In genomic region chr5:150785950-150786349, GRCh38 we compare ENCODE assay signal across 27 cellular contexts. TPM values are rescaled to one million over a fixed set of nuclear protein-coding genes. Genes with fewer than 3 reads are reported as not detected.
DNase-seq lines count a peak whose midpoint lies in the region; ATAC-seq and TF ChIP-seq lines count a peak whose summit lies in the region.
"Had no signal": no experiment of that assay in that cellular context is flagged by ENCODE, and none has a peak within 500 bp of the region (broad histone marks: within the 10 kb centered on the region; RNA-seq: fewer than 3 reads in every experiment).

No MANE protein-coding gene starts in this region.

- H2AFZ ChIP-seq in SK-N-SH (ENCODE audit: low read depth) (no peak overlapping the region), neural progenitor cell (replicated peaks) (no peak overlapping the region)

- H3K9me3 ChIP-seq in SK-N-SH (no peaks in the 10 kb centered on the region; the same call in 1 of the 2 replicates), subcutaneous abdominal adipose tissue (ENCODE audit: control insufficient read depth in 5 of 5, low read length in 5 of 5) (no peaks in the 10 kb centered on the region), neural progenitor cell (ENCODE audit: low read depth) (no peaks in the 10 kb centered on the region)
- H3K9me3 ChIP-seq: HAP-1, tibial artery had no signal

- TF ChIP-seq EP300 in SK-N-SH (IDR thresholded peaks at IDR 0.05; ENCODE audit: borderline replicate concordance in 1 of 2, low read depth in 1 of 2, low read length in 1 of 2): no peak

- H3K27me3 Mint-ChIP-seq in activated naive CD8-positive, alpha-beta T cell: no peaks in the 10 kb centered on the region
- H3K27me3 Mint-ChIP-seq in activated naive CD8-positive, alpha-beta T cell treated with anti-CD3 and anti-CD28 coated beads, Interleukin-2, amount 50 U/mL, for 24 hours: no peaks in the 10 kb centered on the region
- peaks cover 11% of the 10 kb centered on the region for H3K27me3 Mint-ChIP-seq in central memory CD8-positive, alpha-beta T cell
- H3K27me3 Mint-ChIP-seq in neural progenitor cell (ENCODE audit: insufficient read depth, low read depth): peaks cover 3% of the 10 kb centered on the region

- POLR2A ChIA-PET in SK-N-SH (lab: Yijun Ruan, JAX): no interaction called here

- H3K4me2 ChIP-seq in SK-N-SH (no peak overlapping the region), neural progenitor cell (no peak overlapping the region)

- no peak for TF ChIP-seq RAD21 in SK-N-SH (IDR thresholded peaks at IDR 0.05; ENCODE audit: low read length)

- ATAC-seq in SK-N-SH treated with all-trans-retinoic acid at 6 μM for 48 hours: no peak
- no peak for ATAC-seq in activated naive CD8-positive, alpha-beta T cell treated with anti-CD3 and anti-CD28 coated beads, Interleukin-2, amount 50 U/mL, for 24 hours
- no peak for ATAC-seq in central memory CD8-positive, alpha-beta T cell (replicated peaks; ENCODE audit: extremely low read depth, poor library complexity, severe bottlenecking)
- ATAC-seq: sciatic nerve; stimulated activated naive CD8-positive, alpha-beta T cell treated with anti-CD3 and anti-CD28 coated beads, Interleukin-15, Interleukin-2, amounts not matched to agents 100 U/mL and 50 U/mL, for 24 hours had no signal

- peaks cover 14 to 69% of the 10 kb centered on the region in 2 experiments for H3K4me1 ChIP-seq in SK-N-SH (ENCODE audit: control insufficient read depth in 1 of 2, insufficient read depth in 2 of 2, low read depth in 1 of 2, low read length in 1 of 2)
- peaks cover 30 to 92% (median 82%) of the 10 kb centered on the region in 5 donors for H3K4me1 ChIP-seq in subcutaneous abdominal adipose tissue (ENCODE audit: control insufficient read depth in 5 of 5, insufficient read depth in 5 of 5, low read length in 5 of 5)
- peaks cover 34% of the 10 kb centered on the region for H3K4me1 ChIP-seq in neural progenitor cell

- H3K9me3 Mint-ChIP-seq in activated naive CD8-positive, alpha-beta T cell (ENCODE audit: low read depth): no peaks in the 10 kb centered on the region
- peaks cover 5% of the 10 kb centered on the region for H3K9me3 Mint-ChIP-seq in activated naive CD8-positive, alpha-beta T cell treated with anti-CD3 and anti-CD28 coated beads, Interleukin-2, amount 50 U/mL, for 24 hours
- no peaks in the 10 kb centered on the region for H3K9me3 Mint-ChIP-seq in central memory CD8-positive, alpha-beta T cell
- peaks cover 7% of the 10 kb centered on the region for H3K9me3 Mint-ChIP-seq in neural progenitor cell

- no peak for TF ChIP-seq CTCF in SK-N-SH (IDR thresholded peaks at IDR 0.05)
- TF ChIP-seq CTCF in neural progenitor cell (IDR thresholded peaks at IDR 0.05): no peak

- 74% methylated on average over 1 of the region's 1 CpG for WGBS in SK-N-SH (ENCODE audit: low lambda C conversion rate)

- H3F3A ChIP-seq in SK-N-SH (replicated peaks; ENCODE audit: insufficient read depth) (peaks cover 62% of the 10 kb centered on the region), neural progenitor cell (ENCODE audit: low read depth) (peaks cover 11% of the 10 kb centered on the region)

- peak overlapping the region; percentile 43 for H3K27ac Mint-ChIP-seq in activated naive CD8-positive, alpha-beta T cell
- no peak overlapping the region for H3K27ac Mint-ChIP-seq in activated naive CD8-positive, alpha-beta T cell treated with anti-CD3 and anti-CD28 coated beads, Interleukin-2, amount 50 U/mL, for 24 hours
- peak overlapping the region; percentile 76 for H3K27ac Mint-ChIP-seq in central memory CD8-positive, alpha-beta T cell (ENCODE audit: low read depth)
- no peak overlapping the region for H3K27ac Mint-ChIP-seq in neural progenitor cell

- H3K27ac ChIP-seq in SK-N-SH (ENCODE audit: low read depth in 2 of 2, low read length in 1 of 2) (no peak overlapping the region), subcutaneous abdominal adipose tissue (ENCODE audit: low read depth, low read length) (peak overlapping the region; percentile 99), neural progenitor cell (no peak overlapping the region)
- H3K27ac ChIP-seq: 22Rv1 had no signal

- peak overlapping the region; percentile 21 for H3K4me3 Mint-ChIP-seq in activated naive CD8-positive, alpha-beta T cell
- no peak overlapping the region for H3K4me3 Mint-ChIP-seq in activated naive CD8-positive, alpha-beta T cell treated with anti-CD3 and anti-CD28 coated beads, Interleukin-2, amount 50 U/mL, for 24 hours
- no peak overlapping the region for H3K4me3 Mint-ChIP-seq in central memory CD8-positive, alpha-beta T cell
- H3K4me3 Mint-ChIP-seq in neural progenitor cell: no peak overlapping the region
- H3K4me3 Mint-ChIP-seq: neural crest cell had no signal

- H3K9ac ChIP-seq in SK-N-SH (no peak overlapping the region), subcutaneous abdominal adipose tissue (ENCODE audit: low read length in 5 of 5) (no peak overlapping the region), neural progenitor cell (no peak overlapping the region)

- H3K27me3 ChIP-seq in SK-N-SH (ENCODE audit: insufficient read depth) (no peaks in the 10 kb centered on the region), subcutaneous abdominal adipose tissue (ENCODE audit: control insufficient read depth in 5 of 5, insufficient read depth in 4 of 5, low read length in 5 of 5) (no peaks in the 10 kb centered on the region), neural progenitor cell (no peaks in the 10 kb centered on the region)
- H3K27me3 ChIP-seq: tibial artery had no signal

- H4K20me1 ChIP-seq in SK-N-SH (ENCODE audit: insufficient read depth) (no peaks in the 10 kb centered on the region), neural progenitor cell (ENCODE audit: low read depth) (no peaks in the 10 kb centered on the region)

- H3K79me2 ChIP-seq in SK-N-SH (ENCODE audit: insufficient read depth) (peaks cover 66% of the 10 kb centered on the region), neural progenitor cell (ENCODE audit: low read depth) (peaks cover 80% of the 10 kb centered on the region)

- H3K36me3 ChIP-seq in SK-N-SH (replicated peaks in 1 of 2; ENCODE audit: control insufficient read depth in 1 of 2, insufficient read depth in 2 of 2, low read length in 1 of 2): peaks cover 0 to 12% of the 10 kb centered on the region in 2 experiments
- no peaks in the 10 kb centered on the region for H3K36me3 ChIP-seq in subcutaneous abdominal adipose tissue (ENCODE audit: control insufficient read depth in 5 of 5, insufficient read depth in 5 of 5, low read length in 5 of 5)
- H3K36me3 ChIP-seq in neural progenitor cell: no peaks in the 10 kb centered on the region
- H3K36me3 ChIP-seq: HAP-1, tibial artery had no signal

- H3K9me2 ChIP-seq in SK-N-SH: no peaks in the 10 kb centered on the region

- CTCF ChIA-PET in SK-N-SH (lab: Yijun Ruan, JAX): interaction anchor here (1.1 kb wide), 1 partner anchor 16 kb away, joined by 3 read pairs; no protein-coding TSS in a partner anchor

- no peak overlapping the region for H3K4me3 ChIP-seq in SK-N-SH (ENCODE audit: low read depth in 2 of 2, low read length in 1 of 2)
- H3K4me3 ChIP-seq in subcutaneous abdominal adipose tissue (ENCODE audit: low read depth in 1 of 5, low read length in 5 of 5): no peak overlapping the region
- H3K4me3 ChIP-seq in neural progenitor cell: no peak overlapping the region
- H3K4me3 ChIP-seq: HAP-1, tibial artery had no signal

- DNase-seq in SK-N-SH: no peak
- DNase-seq in activated naive CD8-positive, alpha-beta T cell treated with anti-CD3 and anti-CD28 coated beads, Interleukin-2, amount 50 U/mL, for 24 hours: no peak
- no peak for DNase-seq in central memory CD8-positive, alpha-beta T cell (ENCODE audit: low spot score in 2 of 2)
- no peak for DNase-seq in neural progenitor cell (ENCODE audit: low spot score)
- DNase-seq in UCSD-AML1 (lab: John Stamatoyannopoulos, UW; ENCODE audit: unreplicated experiment): no peak
- DNase-seq: activated CD4-positive, CD25-positive, alpha-beta regulatory T cell treated with anti-CD3 and anti-CD28 coated beads, Interleukin-2, amount 50 U/mL, for 72 hours; activated gamma-delta T cell; central memory CD4-positive, alpha-beta T cell; dermis blood vessel endothelial cell; DMS153; islet precursor cell; NCI-H1092; NCI-H1930; NCI-H2227 treated with DMSO at 0.1 percent for 48 hours; NCI-H748 treated with DMSO at 0.1 percent for 48 hours; posterior cingulate gyrus; RPMI8226; stimulated activated CD4-positive, alpha-beta T cell treated with anti-CD3 and anti-CD28 coated beads, Interleukin-15, amount 100 ng/mL, for 24 hours; stimulated activated naive CD8-positive, alpha-beta T cell treated with anti-CD3 and anti-CD28 coated beads, Interleukin-15, Interleukin-2, amounts not matched to agents 100 U/mL and 50 U/mL, for 24 hours; tibial artery had no signal

- peaks cover 4% of the 10 kb centered on the region for H3K36me3 Mint-ChIP-seq in activated naive CD8-positive, alpha-beta T cell
- peaks cover 6% of the 10 kb centered on the region for H3K36me3 Mint-ChIP-seq in activated naive CD8-positive, alpha-beta T cell treated with anti-CD3 and anti-CD28 coated beads, Interleukin-2, amount 50 U/mL, for 24 hours (ENCODE audit: low read depth)
- no peaks in the 10 kb centered on the region for H3K36me3 Mint-ChIP-seq in central memory CD8-positive, alpha-beta T cell (ENCODE audit: insufficient read depth)
- peaks cover 2% of the 10 kb centered on the region for H3K36me3 Mint-ChIP-seq in neural progenitor cell

- peaks cover 82% of the 10 kb centered on the region for H3K4me1 Mint-ChIP-seq in activated naive CD8-positive, alpha-beta T cell (ENCODE audit: low read depth)
- H3K4me1 Mint-ChIP-seq in activated naive CD8-positive, alpha-beta T cell treated with anti-CD3 and anti-CD28 coated beads, Interleukin-2, amount 50 U/mL, for 24 hours: peaks cover 92% of the 10 kb centered on the region
- peaks cover 41% of the 10 kb centered on the region for H3K4me1 Mint-ChIP-seq in central memory CD8-positive, alpha-beta T cell
- peaks cover 13% of the 10 kb centered on the region for H3K4me1 Mint-ChIP-seq in neural progenitor cell
- H3K4me1 Mint-ChIP-seq: neural crest cell had no signal

TF ChIP-seq in SK-N-SH treated with all-trans-retinoic acid at 6 μM for 48 hours, 23 proteins besides CTCF, POLR2A, EP300 and RAD21:
- TF ChIP-seq PPARA (CRISPR knock-in tag; IDR thresholded peaks at IDR 0.05; ENCODE audit: borderline replicate concordance) (no peak), ZFP30 (CRISPR knock-in tag; IDR thresholded peaks at IDR 0.05) (peak; percentile 98)

TF ChIP-seq in SK-N-SH, 30 proteins besides CTCF, POLR2A, EP300 and RAD21 (continues in another document):
- TF ChIP-seq RXRA (IDR thresholded peaks at IDR 0.05; ENCODE audit: borderline replicate concordance, low read depth): no peak
- TF ChIP-seq FOSL2 (IDR thresholded peaks at IDR 0.05; ENCODE audit: borderline replicate concordance, low read depth): no peak
- no peak for TF ChIP-seq RCOR1 (IDR thresholded peaks at IDR 0.05; ENCODE audit: low read length)
- no peak for TF ChIP-seq RFX5 (IDR thresholded peaks at IDR 0.05; ENCODE audit: low read length)

RNA-seq across cellular contexts. Expression of gene SMIM3, which starts 7.4 kb away (rescaled TPM):
- polyA plus RNA-seq in SK-N-SH (2012; rRNA removed): 39.9 and 44.8 TPM in 2 replicates
- 51.4 and 54.9 TPM in 2 replicates for polyA plus RNA-seq in SK-N-SH (2012; cell fraction: cytosol; rRNA removed)
- polyA plus RNA-seq in SK-N-SH (2012; cell fraction: nucleus; rRNA removed): 18.3 and 21.5 TPM in 2 replicates
- total RNA-seq in neural progenitor cell (ENCODE audit: low replicate concordance): 18.4 and 24.6 TPM in 2 replicates

RNA-seq across cellular contexts. Expression of gene DCTN4, which starts 27.1 kb away (rescaled TPM):
- polyA plus RNA-seq in SK-N-SH (2012; rRNA removed): 22.8 and 30.5 TPM in 2 replicates
- polyA plus RNA-seq in SK-N-SH (2012; cell fraction: cytosol; rRNA removed): 27.9 and 28.4 TPM in 2 replicates
- 26.4 and 39.4 TPM in 2 replicates for polyA plus RNA-seq in SK-N-SH (2012; cell fraction: nucleus; rRNA removed)
- total RNA-seq in neural progenitor cell (ENCODE audit: low replicate concordance): 50.0 and 65.8 TPM in 2 replicates

Comparison
In these comparisons a context has a peak if more than half of its experiments do, and no peak if none do; other contexts are left out.
1. H3K27ac Mint-ChIP-seq: peak in activated naive CD8-positive, alpha-beta T cell (single experiment) and central memory CD8-positive, alpha-beta T cell (single experiment); none in activated naive CD8-positive, alpha-beta T cell treated with anti-CD3 and anti-CD28 coated beads, Interleukin-2, amount 50 U/mL, for 24 hours (single experiment) and neural progenitor cell (single experiment).